ENCODE assay signal across 15 cellular contexts in genomic region chr22:34914871-34915270, GRCh38.
"Had no signal": no experiment of that assay in that cellular context is flagged by ENCODE, and none has a peak within 500 bp of the region (broad histone marks: within the 10 kb centered on the region; RNA-seq: fewer than 3 reads in every experiment).

No MANE protein-coding gene starts in this region.

- DNase-seq: activated CD4-positive, alpha-beta memory T cell treated with anti-CD3 and anti-CD28 coated beads, Interleukin-2, amount 10 ng/mL, durations not matched to agents 7 days and 5 days; activated CD4-positive, alpha-beta T cell treated with anti-CD3 and anti-CD28 coated beads for 36 hours; activated gamma-delta T cell treated with Interleukin-2 at 50 U/mL for 16 hours; activated naive CD8-positive, alpha-beta T cell treated with anti-CD3 and anti-CD28 coated beads for 36 hours; activated T-cell treated with anti-CD3 and anti-CD28 coated beads, Interleukin-2, amount 50 U/mL, for 48 hours; dorsolateral prefrontal cortex; hypothalamus; left lung; pancreas; T-helper 2 cell had no signal

- ATAC-seq: activated CD4-positive, alpha-beta T cell treated with anti-CD3 and anti-CD28 coated beads for 36 hours; left lung; pancreas; stimulated activated memory B cell treated with anti-CD40 and anti-IgM and Interleukin-4, amounts not matched to agents 10 μg/mL and 1 μg/mL and 100 μg/mL, for 72 hours had no signal

- H3K4me1 ChIP-seq: breast epithelium, left lung, pancreas, tibial nerve had no signal

- H3K4me1 Mint-ChIP-seq: activated CD4-positive, alpha-beta memory T cell treated with anti-CD3 and anti-CD28 coated beads, Interleukin-2, amount 10 ng/mL, durations not matched to agents 7 days and 5 days; activated CD4-positive, alpha-beta T cell treated with anti-CD3 and anti-CD28 coated beads for 36 hours; activated naive CD8-positive, alpha-beta T cell treated with anti-CD3 and anti-CD28 coated beads for 36 hours; memory B cell; stimulated activated memory B cell treated with anti-CD40 and anti-IgM and Interleukin-4, amounts not matched to agents 10 μg/mL and 1 μg/mL and 100 μg/mL, for 72 hours had no signal

- H3K4me3 Mint-ChIP-seq: activated CD4-positive, alpha-beta memory T cell treated with anti-CD3 and anti-CD28 coated beads, Interleukin-2, amount 10 ng/mL, durations not matched to agents 7 days and 5 days; activated CD4-positive, alpha-beta T cell treated with anti-CD3 and anti-CD28 coated beads for 36 hours; activated naive CD8-positive, alpha-beta T cell treated with anti-CD3 and anti-CD28 coated beads for 36 hours; memory B cell; stimulated activated memory B cell treated with anti-CD40 and anti-IgM and Interleukin-4, amounts not matched to agents 10 μg/mL and 1 μg/mL and 100 μg/mL, for 72 hours had no signal

- H3K9me3 ChIP-seq: breast epithelium, left lung, pancreas, tibial nerve had no signal

- H3K36me3 ChIP-seq: breast epithelium, left lung, pancreas, tibial nerve had no signal

- H3K27me3 Mint-ChIP-seq: activated CD4-positive, alpha-beta memory T cell treated with anti-CD3 and anti-CD28 coated beads, Interleukin-2, amount 10 ng/mL, durations not matched to agents 7 days and 5 days had no signal

- H3K9me3 Mint-ChIP-seq: activated CD4-positive, alpha-beta memory T cell treated with anti-CD3 and anti-CD28 coated beads, Interleukin-2, amount 10 ng/mL, durations not matched to agents 7 days and 5 days; activated naive CD8-positive, alpha-beta T cell treated with anti-CD3 and anti-CD28 coated beads for 36 hours; stimulated activated memory B cell treated with anti-CD40 and anti-IgM and Interleukin-4, amounts not matched to agents 10 μg/mL and 1 μg/mL and 100 μg/mL, for 72 hours had no signal

- H3K27ac Mint-ChIP-seq: activated CD4-positive, alpha-beta memory T cell treated with anti-CD3 and anti-CD28 coated beads, Interleukin-2, amount 10 ng/mL, durations not matched to agents 7 days and 5 days; activated CD4-positive, alpha-beta T cell treated with anti-CD3 and anti-CD28 coated beads for 36 hours; activated naive CD8-positive, alpha-beta T cell treated with anti-CD3 and anti-CD28 coated beads for 36 hours; memory B cell; stimulated activated memory B cell treated with anti-CD40 and anti-IgM and Interleukin-4, amounts not matched to agents 10 μg/mL and 1 μg/mL and 100 μg/mL, for 72 hours had no signal

- H3K27me3 ChIP-seq: tibial nerve had no signal

- FAIRE-seq: pancreas had no signal

- H3K4me3 ChIP-seq: breast epithelium, dorsolateral prefrontal cortex, left lung, pancreas, skin epidermis, tibial nerve had no signal

- H3K27ac ChIP-seq: breast epithelium, dorsolateral prefrontal cortex, left lung, pancreas, skin epidermis, tibial nerve had no signal

- H3K36me3 Mint-ChIP-seq: activated naive CD8-positive, alpha-beta T cell treated with anti-CD3 and anti-CD28 coated beads for 36 hours; memory B cell; stimulated activated memory B cell treated with anti-CD40 and anti-IgM and Interleukin-4, amounts not matched to agents 10 μg/mL and 1 μg/mL and 100 μg/mL, for 72 hours had no signal
